Comparison of ENCODE assay signal across 10 cellular contexts in genomic region chr14:24965934-24966593, GRCh38.
DNase-seq lines count a peak whose midpoint lies in the region; ATAC-seq and TF ChIP-seq lines count a peak whose summit lies in the region.
"Had no signal": no experiment of that assay in that cellular context is flagged by ENCODE, and none has a peak within 500 bp of the region (broad histone marks: within the 10 kb centered on the region; RNA-seq: fewer than 3 reads in every experiment).

No MANE protein-coding gene starts in this region.

- H3K4me3 Mint-ChIP-seq in CD8-positive, alpha-beta memory T cell, result no peak overlapping the region
- H3K4me3 Mint-ChIP-seq: activated naive CD8-positive, alpha-beta T cell treated with anti-CD3 and anti-CD28 coated beads for 36 hours had no signal

- H3K4me3 ChIP-seq in choroid plexus epithelial cell (ENCODE audit: low read depth, low read length) (no peak overlapping the region), left lung (no peak overlapping the region), thyroid gland (replicated peaks in 1 of 3) (no peak overlapping the region)
- H3K4me3 ChIP-seq in CD8-positive, alpha-beta memory T cell (ENCODE audit: low read length), result no peak overlapping the region

- peak; percentile 70 for DNase-seq in HS-5 (ENCODE audit: low read depth)
- DNase-seq in choroid plexus epithelial cell (ENCODE audit: low read depth), result peak; percentile 82
- peak in 1 of 2 donors; percentile 39 for DNase-seq in left lung
- peak; percentile 77 to 79 for DNase-seq in thyroid gland
- no peak for DNase-seq in CD8-positive, alpha-beta memory T cell
- no peak for DNase-seq in NCI-H2227 treated with DMSO at 0.1 percent for 48 hours (lab: John Stamatoyannopoulos, UW)
- no peak for DNase-seq in GM13977 (ENCODE audit: low spot score)
- DNase-seq in medulla oblongata (ENCODE audit: extremely low spot score), result no peak
- DNase-seq: activated naive CD8-positive, alpha-beta T cell treated with anti-CD3 and anti-CD28 coated beads for 36 hours had no signal

- no peak for TF ChIP-seq CTCF in choroid plexus epithelial cell (conservative IDR thresholded peaks at IDR 0.05; ENCODE audit: low read depth, low read length)
- no peak for TF ChIP-seq CTCF in left lung (IDR thresholded peaks at IDR 0.05)
- TF ChIP-seq CTCF in thyroid gland (IDR thresholded peaks at IDR 0.05), result peak in 1 of 6 experiments; percentile 23
- no peak for TF ChIP-seq CTCF in GM13977 (IDR thresholded peaks at IDR 0.05; ENCODE audit: extremely low read depth, insufficient read depth, missing control alignments)

- H3K27me3 ChIP-seq in left lung (no peaks in the 10 kb centered on the region), thyroid gland (no peaks in the 10 kb centered on the region)
- H3K27me3 ChIP-seq in CD8-positive, alpha-beta memory T cell (ENCODE audit: insufficient read depth, low read length, poor library complexity, severe bottlenecking), result no peaks in the 10 kb centered on the region

- peak overlapping the region; percentile 50 to 67 for H3K27ac ChIP-seq in left lung
- H3K27ac ChIP-seq in thyroid gland, result peak overlapping the region; percentile 17 to 88 (median 85)
- H3K27ac ChIP-seq in CD8-positive, alpha-beta memory T cell (ENCODE audit: low read depth, low read length), result no peak overlapping the region

- H3K27me3 Mint-ChIP-seq in CD8-positive, alpha-beta memory T cell, result peaks cover 2 to 30% of the 10 kb centered on the region in 2 donors

- no peaks in the 10 kb centered on the region for H3K9me3 Mint-ChIP-seq in CD8-positive, alpha-beta memory T cell
- H3K9me3 Mint-ChIP-seq: activated naive CD8-positive, alpha-beta T cell treated with anti-CD3 and anti-CD28 coated beads for 36 hours had no signal

- in situ Hi-C loops in GM13977 (cut with MboI; ENCODE audit: low pct_unique_long_range_greater_than_20kb, low sequenced_read_pairs, unreplicated experiment), result no loop called here

- no peak for TF ChIP-seq POLR2A in thyroid gland (IDR thresholded peaks at IDR 0.05)

- intact Hi-C loops in left lung (cut with DNase I) (no loop called here), thyroid gland (cut with DNase I) (no loop called here)

- POLR2A ChIA-PET in CD8-positive, alpha-beta memory T cell (lab: Charles Lee), result no interaction called here

- H3K36me3 ChIP-seq in left lung (no peaks in the 10 kb centered on the region), thyroid gland (no peaks in the 10 kb centered on the region)
- no peaks in the 10 kb centered on the region for H3K36me3 ChIP-seq in CD8-positive, alpha-beta memory T cell (ENCODE audit: insufficient read depth, low read length)

- peak; percentile 95 for ATAC-seq in left lung
- ATAC-seq: SK-N-SH treated with all-trans-retinoic acid at 6 μM for 48 hours had no signal

- H3K4me1 ChIP-seq in left lung (no peaks in the 10 kb centered on the region), thyroid gland (peaks cover 50 to 62% of the 10 kb centered on the region in 2 donors)
- no peaks in the 10 kb centered on the region for H3K4me1 ChIP-seq in CD8-positive, alpha-beta memory T cell (ENCODE audit: insufficient read depth, low read length)

- CTCF ChIA-PET in CD8-positive, alpha-beta memory T cell (lab: Charles Lee), result no interaction called here

- no peaks in the 10 kb centered on the region for H3K9me3 ChIP-seq in left lung
- no peaks in the 10 kb centered on the region for H3K9me3 ChIP-seq in thyroid gland
- H3K9me3 ChIP-seq in CD8-positive, alpha-beta memory T cell (ENCODE audit: low read length), result no peaks in the 10 kb centered on the region

- 8 to 17% methylated on average over 3 of the region's 3 CpGs for WGBS in thyroid gland, 2 donors

- no peaks in the 10 kb centered on the region for H3K4me1 Mint-ChIP-seq in CD8-positive, alpha-beta memory T cell
- H3K4me1 Mint-ChIP-seq: activated naive CD8-positive, alpha-beta T cell treated with anti-CD3 and anti-CD28 coated beads for 36 hours had no signal

- H3K27ac Mint-ChIP-seq in CD8-positive, alpha-beta memory T cell, result no peak overlapping the region
- H3K27ac Mint-ChIP-seq: activated naive CD8-positive, alpha-beta T cell treated with anti-CD3 and anti-CD28 coated beads for 36 hours had no signal

- no peaks in the 10 kb centered on the region for H3K36me3 Mint-ChIP-seq in CD8-positive, alpha-beta memory T cell
- H3K36me3 Mint-ChIP-seq: activated naive CD8-positive, alpha-beta T cell treated with anti-CD3 and anti-CD28 coated beads for 36 hours had no signal

Comparison
In these comparisons a context has a peak if more than half of its experiments do, and no peak if none do; other contexts are left out.
1. DNase-seq: peak in HS-5 (single experiment), choroid plexus epithelial cell (single experiment) and thyroid gland (2 of 2); none in CD8-positive, alpha-beta memory T cell (0 of 5), NCI-H2227 treated with DMSO at 0.1 percent for 48 hours (single experiment), GM13977 (single experiment) and medulla oblongata (single experiment).